Comparison of ENCODE assay signal across 8 cellular contexts in genomic region chr2:168969865-168970264, GRCh38.
"Had no signal": no experiment of that assay in that cellular context is flagged by ENCODE, and none has a peak within 500 bp of the region (broad histone marks: within the 10 kb centered on the region; RNA-seq: fewer than 3 reads in every experiment).

No MANE protein-coding gene starts in this region.

- H3K27ac ChIP-seq: HL-60 had no signal

- DNase-seq: H7, HFFc6, KG1 had no signal

- H3K27ac Mint-ChIP-seq: GM23338, HFFc6, IgD-negative memory B cell had no signal

- H3K9me3 ChIP-seq: HAP-1 had no signal

- H3K4me2 ChIP-seq: GM23338 had no signal

- H3K4me1 ChIP-seq: HAP-1 had no signal

- H3K9me3 Mint-ChIP-seq: GM23338, HFFc6, IgD-negative memory B cell had no signal

- H3K4me3 ChIP-seq: GM23338, HAP-1 had no signal

- ATAC-seq: GM23338, HCT116 had no signal

- H3K27me3 Mint-ChIP-seq: IgD-negative memory B cell had no signal

- H3K4me3 Mint-ChIP-seq: GM23338, HFFc6, IgD-negative memory B cell had no signal

- H3K36me3 ChIP-seq: HAP-1 had no signal
